30 cellular contexts compared by ENCODE assay signal in the genomic region with DNA sequence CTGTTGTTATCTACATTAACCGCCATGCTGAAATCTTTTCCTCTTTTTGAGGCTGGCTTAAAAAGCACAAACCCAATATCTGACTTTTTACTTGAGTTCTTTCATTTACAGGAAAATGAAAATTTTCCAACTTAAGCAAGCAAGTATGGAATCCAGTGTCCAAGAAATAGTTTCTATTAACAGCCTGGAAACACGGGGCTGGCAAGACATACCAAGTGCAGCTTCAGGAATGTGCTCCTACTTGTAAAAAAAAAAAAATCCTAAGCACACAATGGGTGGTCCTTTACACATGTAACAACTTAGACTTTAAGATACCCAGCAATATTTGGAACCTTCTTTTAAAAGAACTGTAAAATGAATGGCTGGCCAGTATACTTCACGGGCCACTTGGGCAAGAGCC.
"Had no signal": no experiment of that assay in that cellular context is flagged by ENCODE, and none has a peak within 500 bp of the region (broad histone marks: within the 10 kb centered on the region; RNA-seq: fewer than 3 reads in every experiment).

No MANE protein-coding gene starts in this region.

- H3K27me3 Mint-ChIP-seq: activated CD4-positive, alpha-beta memory T cell treated with anti-CD3 and anti-CD28 coated beads, Interleukin-2, amount 10 ng/mL, durations not matched to agents 7 days and 5 days; activated naive CD4-positive, alpha-beta T cell treated with anti-CD3 and anti-CD28 coated beads, Interleukin-2, amount 50 U/mL, for 24 hours; activated naive CD8-positive, alpha-beta T cell treated with anti-CD3 and anti-CD28 coated beads, Interleukin-2, amount 50 U/mL, for 24 hours had no signal

- H3K27ac Mint-ChIP-seq: activated CD4-positive, alpha-beta memory T cell treated with anti-CD3 and anti-CD28 coated beads, Interleukin-2, amount 10 ng/mL, durations not matched to agents 7 days and 5 days; activated CD4-positive, alpha-beta T cell treated with anti-CD3 and anti-CD28 coated beads, Interleukin-2, amount 10 ng/mL, durations not matched to agents 7 days and 5 days; activated naive CD4-positive, alpha-beta T cell treated with anti-CD3 and anti-CD28 coated beads, Interleukin-2, amount 50 U/mL, for 24 hours; activated naive CD8-positive, alpha-beta T cell treated with anti-CD3 and anti-CD28 coated beads, Interleukin-2, amount 50 U/mL, for 24 hours; activated T-helper 2 cell treated with anti-CD3 and anti-CD28 coated beads, Interferon-gamma antibody, Interleukin-2, Interleukin-4, amounts not matched to agents 10 μg/mL and 5 μg/mL and 100 μg/mL, durations not matched to agents 14 hours and 24 hours and 36 hours; nephron progenitor cell; WTC11 had no signal

- H3K4me1 ChIP-seq: foreskin keratinocyte, left lung, prostate gland had no signal

- H3K4me3 ChIP-seq: coronary artery, dorsolateral prefrontal cortex, heart left ventricle, left lung, lung, ovary, prostate gland had no signal

- ATAC-seq: activated naive CD8-positive, alpha-beta T cell treated with anti-CD3 and anti-CD28 coated beads, Interleukin-2, amount 50 U/mL, for 24 hours; foreskin keratinocyte; heart left ventricle; sciatic nerve; WTC11 had no signal

- H3K27me3 ChIP-seq: dorsolateral prefrontal cortex, foreskin keratinocyte, heart left ventricle, left lung, neutrophil, ovary had no signal

- H3K9me3 Mint-ChIP-seq: activated CD4-positive, alpha-beta memory T cell treated with anti-CD3 and anti-CD28 coated beads, Interleukin-2, amount 10 ng/mL, durations not matched to agents 7 days and 5 days; activated CD4-positive, alpha-beta T cell treated with anti-CD3 and anti-CD28 coated beads, Interleukin-2, amount 10 ng/mL, durations not matched to agents 7 days and 5 days; activated naive CD8-positive, alpha-beta T cell treated with anti-CD3 and anti-CD28 coated beads, Interleukin-2, amount 50 U/mL, for 24 hours; activated T-helper 2 cell treated with anti-CD3 and anti-CD28 coated beads, Interferon-gamma antibody, Interleukin-2, Interleukin-4, amounts not matched to agents 10 μg/mL and 5 μg/mL and 100 μg/mL, durations not matched to agents 14 hours and 24 hours and 36 hours; WTC11 had no signal

- H3K36me3 Mint-ChIP-seq: activated naive CD4-positive, alpha-beta T cell treated with anti-CD3 and anti-CD28 coated beads, Interleukin-2, amount 50 U/mL, for 24 hours; WTC11 had no signal

- H3K27ac ChIP-seq: dorsolateral prefrontal cortex, foreskin keratinocyte, heart left ventricle, left lung, neutrophil, ovary, prostate gland had no signal

- H3K4me3 Mint-ChIP-seq: activated CD4-positive, alpha-beta memory T cell treated with anti-CD3 and anti-CD28 coated beads, Interleukin-2, amount 10 ng/mL, durations not matched to agents 7 days and 5 days; activated CD4-positive, alpha-beta T cell treated with anti-CD3 and anti-CD28 coated beads, Interleukin-2, amount 10 ng/mL, durations not matched to agents 7 days and 5 days; activated naive CD4-positive, alpha-beta T cell treated with anti-CD3 and anti-CD28 coated beads, Interleukin-2, amount 50 U/mL, for 24 hours; activated naive CD8-positive, alpha-beta T cell treated with anti-CD3 and anti-CD28 coated beads, Interleukin-2, amount 50 U/mL, for 24 hours; nephron progenitor cell; WTC11 had no signal

- H3K36me3 ChIP-seq: heart left ventricle, left lung, neutrophil, ovary, prostate gland had no signal

- H3K4me1 Mint-ChIP-seq: activated CD4-positive, alpha-beta memory T cell treated with anti-CD3 and anti-CD28 coated beads, Interleukin-2, amount 10 ng/mL, durations not matched to agents 7 days and 5 days; activated CD4-positive, alpha-beta T cell treated with anti-CD3 and anti-CD28 coated beads, Interleukin-2, amount 10 ng/mL, durations not matched to agents 7 days and 5 days; activated naive CD4-positive, alpha-beta T cell treated with anti-CD3 and anti-CD28 coated beads, Interleukin-2, amount 50 U/mL, for 24 hours; activated naive CD8-positive, alpha-beta T cell treated with anti-CD3 and anti-CD28 coated beads, Interleukin-2, amount 50 U/mL, for 24 hours; nephron progenitor cell; WTC11 had no signal

- H3K9me3 ChIP-seq: left lung, neutrophil, ovary, prostate gland had no signal

- DNase-seq: activated CD4-positive, alpha-beta memory T cell treated with anti-CD3 and anti-CD28 coated beads, Interleukin-2, amount 10 ng/mL, durations not matched to agents 7 days and 5 days; activated CD4-positive, alpha-beta T cell treated with anti-CD3 and anti-CD28 coated beads for 1 hour; activated CD4-positive, alpha-beta T cell treated with anti-CD3 and anti-CD28 coated beads, Interleukin-2, amount 10 ng/mL, durations not matched to agents 7 days and 5 days; activated CD8-positive, alpha-beta memory T cell treated with anti-CD3 and anti-CD28 coated beads, Interleukin-2, amount 50 U/mL, for 48 hours; activated naive CD8-positive, alpha-beta T cell treated with anti-CD3 and anti-CD28 coated beads, Interleukin-2, amount 50 U/mL, for 24 hours; activated T-cell treated with anti-CD3 and anti-CD28 coated beads, Interleukin-2, amount 50 U/mL, for 48 hours; amygdala; dorsolateral prefrontal cortex; effector memory CD4-positive, alpha-beta T cell; foreskin keratinocyte; heart left ventricle; kidney glomerular epithelial cell; left lung; mesendoderm; nephron progenitor cell; ovary; retina; stimulated activated CD4-positive, alpha-beta T cell treated with anti-CD3 and anti-CD28 coated beads, Interleukin-15, amount 100 ng/mL, for 24 hours; stimulated activated CD4-positive, alpha-beta T cell treated with anti-CD3 and anti-CD28 coated beads, Interleukin-2, amount 100 ng/mL, for 24 hours; stimulated activated naive CD4-positive, alpha-beta T cell; T-helper 2 cell; trophoblast cell had no signal
